In genomic region chr14:67269338-67270060, GRCh38 we compare ENCODE assay signal across 10 cellular contexts. TPM values are rescaled to one million over a fixed set of nuclear protein-coding genes. Genes with fewer than 3 reads are reported as not detected.
A peak's percentile ranks its signal among the peaks of the same experiment; 100 is the strongest.
DNase-seq lines count a peak whose midpoint lies in the region; ATAC-seq, FAIRE-seq and TF ChIP-seq lines count a peak whose summit lies in the region.
"Had no signal": no experiment of that assay in that cellular context is flagged by ENCODE, and none has a peak within 500 bp of the region (broad histone marks: within the 10 kb centered on the region; RNA-seq: fewer than 3 reads in every experiment).

No MANE protein-coding gene starts in this region.

- DNase-seq in dedifferentiated amniotic fluid mesenchymal stem cell (ENCODE audit: extremely low spot score), result peak; percentile 92
- no peak for DNase-seq in smooth muscle cell (lab: John Stamatoyannopoulos, UW; ENCODE audit: unreplicated experiment)
- no peak for DNase-seq in GM12891 (ENCODE audit: insufficient read length, low spot score)
- no peak for DNase-seq in CD8-positive, alpha-beta memory T cell
- no peak for DNase-seq in T-helper 17 cell
- DNase-seq: activated B cell treated with CpG ODN at 0.5 μM for 24 hours, NCI-H187 treated with DMSO at 0.1 percent for 48 hours had no signal

- no peaks in the 10 kb centered on the region for H3K9me3 Mint-ChIP-seq in CD8-positive, alpha-beta memory T cell
- H3K9me3 Mint-ChIP-seq: activated B cell treated with CpG ODN at 0.5 μM for 24 hours had no signal

- H3K4me3 ChIP-seq in HEK293 (ENCODE audit: low read depth, low read length), result no peak overlapping the region
- peak overlapping the region; percentile 30 for H3K4me3 ChIP-seq in smooth muscle cell
- no peak overlapping the region for H3K4me3 ChIP-seq in CD8-positive, alpha-beta memory T cell (ENCODE audit: low read length)

- ATAC-seq in GM18867 (IDR thresholded peaks at IDR 0.05; ENCODE audit: unreplicated experiment) (no peak), T-helper 17 cell (no peak)

- H3F3A ChIP-seq in smooth muscle cell (ENCODE audit: low read depth), result peaks cover 6% of the 10 kb centered on the region

- no peak overlapping the region for H3K27ac Mint-ChIP-seq in CD8-positive, alpha-beta memory T cell
- H3K27ac Mint-ChIP-seq in T-helper 17 cell, result no peak overlapping the region
- H3K27ac Mint-ChIP-seq: activated B cell treated with CpG ODN at 0.5 μM for 24 hours had no signal

- WGBS in smooth muscle cell (ENCODE audit: low lambda C conversion rate), result 54% methylated on average over 3 of the region's 3 CpGs

- H2AFZ ChIP-seq in smooth muscle cell (ENCODE audit: low read depth), result no peak overlapping the region

- peaks cover 83% of the 10 kb centered on the region for H4K20me1 ChIP-seq in smooth muscle cell (ENCODE audit: low read depth)

- H3K79me2 ChIP-seq in smooth muscle cell (ENCODE audit: low read depth), result peaks cover 73% of the 10 kb centered on the region

- H3K27me3 Mint-ChIP-seq in CD8-positive, alpha-beta memory T cell, result peaks cover 0 to 2% of the 10 kb centered on the region in 2 donors
- no peaks in the 10 kb centered on the region for H3K27me3 Mint-ChIP-seq in T-helper 17 cell
- H3K27me3 Mint-ChIP-seq: activated B cell treated with CpG ODN at 0.5 μM for 24 hours had no signal

- H3K9ac ChIP-seq in smooth muscle cell (ENCODE audit: low read depth), result peak overlapping the region; percentile 49

- POLR2A ChIA-PET in HEK293 (lab: Yijun Ruan, JAX), result no interaction called here
- POLR2A ChIA-PET in CD8-positive, alpha-beta memory T cell (lab: Charles Lee), result no interaction called here

- CTCF ChIA-PET in HEK293 (lab: Yijun Ruan, JAX), result interaction anchor here (1.0 to 1.7 kb wide), 3 partner anchors 16 to 103 kb away, joined by 3 to 9 read pairs (median 3); no protein-coding TSS in a partner anchor
- CTCF ChIA-PET in CD8-positive, alpha-beta memory T cell (lab: Charles Lee), result no interaction called here

- peaks cover 3 to 20% (median 14%) of the 10 kb centered on the region in 3 donors for H3K4me1 Mint-ChIP-seq in CD8-positive, alpha-beta memory T cell
- peaks cover 19% of the 10 kb centered on the region for H3K4me1 Mint-ChIP-seq in T-helper 17 cell

- H3K4me3 Mint-ChIP-seq in CD8-positive, alpha-beta memory T cell, result no peak overlapping the region
- H3K4me3 Mint-ChIP-seq in T-helper 17 cell, result no peak overlapping the region
- H3K4me3 Mint-ChIP-seq: activated B cell treated with CpG ODN at 0.5 μM for 24 hours had no signal

- no peaks in the 10 kb centered on the region for H3K9me3 ChIP-seq in HEK293 (ENCODE audit: control insufficient read depth, insufficient read depth, low read depth, low read length)
- no peaks in the 10 kb centered on the region for H3K9me3 ChIP-seq in smooth muscle cell (replicated peaks; ENCODE audit: low read depth)
- no peaks in the 10 kb centered on the region for H3K9me3 ChIP-seq in CD8-positive, alpha-beta memory T cell (ENCODE audit: low read length)
- no peaks in the 10 kb centered on the region for H3K9me3 ChIP-seq in T-helper 17 cell (ENCODE audit: control insufficient read depth, low read length, poor library complexity, severe bottlenecking)

- no peak for TF ChIP-seq POLR2A in GM12891 (IDR thresholded peaks at IDR 0.05; ENCODE audit: low read depth, low read length)

- H3K36me3 ChIP-seq in HEK293 (ENCODE audit: control insufficient read depth in 2 of 2, insufficient read depth in 1 of 2, low read length in 2 of 2) (peaks cover 5 to 8% of the 10 kb centered on the region in 2 experiments; a peak in 2 of 3 replicates), smooth muscle cell (ENCODE audit: low read depth) (no peaks in the 10 kb centered on the region)
- H3K36me3 ChIP-seq in CD8-positive, alpha-beta memory T cell (ENCODE audit: insufficient read depth, low read length), result no peaks in the 10 kb centered on the region

- no peak for FAIRE-seq in GM12891 (lab: Jason Lieb, UNC)

- H3K36me3 Mint-ChIP-seq in CD8-positive, alpha-beta memory T cell, result peaks cover 5 to 23% (median 14%) of the 10 kb centered on the region in 3 donors
- H3K36me3 Mint-ChIP-seq in T-helper 17 cell (ENCODE audit: low read depth), result peaks cover 12% of the 10 kb centered on the region

- H3K27me3 ChIP-seq in layer of hippocampus (ENCODE audit: control insufficient read depth, insufficient read depth, low read length) (no peaks in the 10 kb centered on the region), smooth muscle cell (ENCODE audit: low read depth) (no peaks in the 10 kb centered on the region)
- H3K27me3 ChIP-seq in CD8-positive, alpha-beta memory T cell (ENCODE audit: insufficient read depth, low read length, poor library complexity, severe bottlenecking), result no peaks in the 10 kb centered on the region

- no peak for TF ChIP-seq CTCF in HEK293 (tag by site-specific recombination; IDR thresholded peaks at IDR 0.05)
- TF ChIP-seq CTCF in smooth muscle cell (IDR thresholded peaks at IDR 0.05; ENCODE audit: borderline replicate concordance, insufficient read depth, poor library complexity, severe bottlenecking), result no peak

- H3K4me1 ChIP-seq in HEK293 (ENCODE audit: control insufficient read depth, insufficient read depth, low read length), result peaks cover 14% of the 10 kb centered on the region
- peaks cover 39% of the 10 kb centered on the region for H3K4me1 ChIP-seq in smooth muscle cell (ENCODE audit: low read depth)
- no peaks in the 10 kb centered on the region for H3K4me1 ChIP-seq in CD8-positive, alpha-beta memory T cell (ENCODE audit: insufficient read depth, low read length)

- H3K27ac ChIP-seq in HEK293 (ENCODE audit: extremely low read depth, low read depth, low read length) (no peak overlapping the region), layer of hippocampus (ENCODE audit: low read depth, low read length) (peak overlapping the region; percentile 94), smooth muscle cell (ENCODE audit: low read depth) (peak overlapping the region; percentile 82)
- no peak overlapping the region for H3K27ac ChIP-seq in CD8-positive, alpha-beta memory T cell (ENCODE audit: low read depth, low read length)

- H3K4me2 ChIP-seq in smooth muscle cell, result peak overlapping the region; percentile 78

TF ChIP-seq in HEK293, 187 proteins besides CTCF, POLR2A, EP300 and RAD21 (continues in another document):
- TF ChIP-seq ZFP69B (tag by site-specific recombination; IDR thresholded peaks at IDR 0.05), result no peak
- peak; percentile 42; the same call in 1 of the 2 replicates for TF ChIP-seq PRDM6 (tag by site-specific recombination; IDR thresholded peaks at IDR 0.05)
- no peak for TF ChIP-seq ZNF529 (tag by site-specific recombination; IDR thresholded peaks at IDR 0.05; ENCODE audit: insufficient replicate concordance)
- TF ChIP-seq ZNF157 (tag by site-specific recombination; IDR thresholded peaks at IDR 0.05), result no peak
- TF ChIP-seq ZNF211 (tag by site-specific recombination; IDR thresholded peaks at IDR 0.05; ENCODE audit: low read depth), result no peak
- TF ChIP-seq ZNF768 (tag by site-specific recombination; IDR thresholded peaks at IDR 0.05), result no peak

TF ChIP-seq in GM12891, 5 proteins besides CTCF, POLR2A, EP300 and RAD21:
- TF ChIP-seq POLR2AphosphoS5 (IDR thresholded peaks at IDR 0.05; ENCODE audit: low read depth, low read length) (no peak), TAF1 (IDR thresholded peaks at IDR 0.05; ENCODE audit: low read depth, low read length) (no peak), PAX5 (IDR thresholded peaks at IDR 0.05; ENCODE audit: insufficient read depth, low read length, severe bottlenecking) (no peak), SPI1 (IDR thresholded peaks at IDR 0.05; ENCODE audit: low read depth, low read length) (no peak), POU2F2 (IDR thresholded peaks at IDR 0.05; ENCODE audit: low read depth, low read length) (no peak)

RNA-seq across cellular contexts. Expression of gene PALS1, which starts 28.3 kb away (rescaled TPM):
- total RNA-seq in smooth muscle cell, result 26.4 and 29.2 TPM in 2 replicates
- 4.6 and 7.0 TPM in 2 replicates for polyA plus RNA-seq in smooth muscle cell
- 4.3 TPM for polyA plus RNA-seq in GM12891 (2012; ENCODE audit: low read depth, missing spikeins)
- 1 to 10 TPM; 5.6 to 6.7 TPM for total RNA-seq in CD8-positive, alpha-beta memory T cell
- polyA plus RNA-seq in CD8-positive, alpha-beta memory T cell, result 1.8 TPM
- total RNA-seq in T-helper 17 cell, result 10 to 100 TPM in 1 of 2 donors, 1 to 10 TPM in 1; 8.9 to 10.0 TPM

Comparison
In these comparisons a context has a peak if more than half of its experiments do, and no peak if none do; other contexts are left out.
1. H3K27ac ChIP-seq: peak in layer of hippocampus (single experiment) and smooth muscle cell (single experiment); none in HEK293 (single experiment) and CD8-positive, alpha-beta memory T cell (single experiment).